Comparison of ENCODE assay signal across 1 cellular context in genomic region chr7:132492841-132493445, GRCh38.
A peak's percentile ranks its signal among the peaks of the same experiment; 100 is the strongest.
TF ChIP-seq lines count a peak whose summit lies in the region.

No MANE protein-coding gene starts in this region.

TF ChIP-seq in HEK293, 187 proteins besides CTCF, POLR2A, EP300 and RAD21 (continued from another document):
- TF ChIP-seq ZBTB49 (tag by site-specific recombination; IDR thresholded peaks at IDR 0.05; ENCODE audit: low read depth) (no peak), ZNF24 (tag by site-specific recombination; IDR thresholded peaks at IDR 0.05) (no peak), ZIC2 (tag by site-specific recombination; IDR thresholded peaks at IDR 0.05) (peak; percentile 80), ZNF830 (tag by site-specific recombination; IDR thresholded peaks at IDR 0.05; ENCODE audit: low read depth) (no peak)
